13 cellular contexts compared by ENCODE assay signal in the genomic region with DNA sequence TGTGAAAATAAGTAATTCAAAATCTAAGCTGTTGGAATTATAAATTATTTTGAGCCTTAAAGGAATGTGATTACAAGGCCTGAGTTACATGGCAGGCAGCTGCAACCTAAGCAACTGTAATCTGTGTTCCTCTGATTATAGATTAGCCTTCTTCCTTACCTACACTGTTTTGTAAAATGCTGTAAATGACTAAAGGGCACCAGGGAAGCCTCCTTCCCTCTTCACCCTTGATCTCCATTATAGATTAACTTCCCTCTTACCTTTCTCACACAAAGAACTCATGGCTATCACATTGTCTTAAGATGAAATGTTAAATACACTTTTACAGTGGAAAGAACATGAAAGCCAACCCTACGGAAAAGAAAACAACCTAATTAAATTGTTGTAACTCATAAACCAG.
DNase-seq lines count a peak whose midpoint lies in the region; ATAC-seq and TF ChIP-seq lines count a peak whose summit lies in the region.
"Had no signal": no experiment of that assay in that cellular context is flagged by ENCODE, and none has a peak within 500 bp of the region (broad histone marks: within the 10 kb centered on the region; RNA-seq: fewer than 3 reads in every experiment).

No MANE protein-coding gene starts in this region.

- no peaks in the 10 kb centered on the region for H3K9me3 Mint-ChIP-seq in effector memory CD8-positive, alpha-beta T cell
- H3K9me3 Mint-ChIP-seq: CD8-positive, alpha-beta memory T cell had no signal

- peak overlapping the region; percentile 91 for H3K27ac ChIP-seq in neural cell (ENCODE audit: low read length)
- H3K27ac ChIP-seq: BLaER1 treated with 17β-estradiol and CSF1 and Interleukin-3, amounts not matched to agents 10 nM and 100 nM; GM23248 had no signal

- H3K9me3 ChIP-seq in neural cell (ENCODE audit: low read length), result no peaks in the 10 kb centered on the region
- H3K9me3 ChIP-seq: BLaER1 treated with 17β-estradiol and CSF1 and Interleukin-3, amounts not matched to agents 10 nM and 100 nM; Caco-2; HAP-1 had no signal

- H3K4me2 ChIP-seq in neural cell (ENCODE audit: low read length), result no peak overlapping the region
- H3K4me2 ChIP-seq: BLaER1 treated with 17β-estradiol and CSF1 and Interleukin-3, amounts not matched to agents 10 nM and 100 nM had no signal

- no peaks in the 10 kb centered on the region for H3K27me3 ChIP-seq in neural cell (ENCODE audit: insufficient read depth, low read depth, low read length)
- H3K27me3 ChIP-seq: BLaER1 treated with 17β-estradiol and CSF1 and Interleukin-3, amounts not matched to agents 10 nM and 100 nM had no signal

- no peaks in the 10 kb centered on the region for H4K20me1 ChIP-seq in neural cell (ENCODE audit: insufficient read depth)
- H4K20me1 ChIP-seq: BLaER1 treated with 17β-estradiol and CSF1 and Interleukin-3, amounts not matched to agents 10 nM and 100 nM had no signal

- H3K36me3 Mint-ChIP-seq in effector memory CD8-positive, alpha-beta T cell (ENCODE audit: insufficient read depth), result no peaks in the 10 kb centered on the region

- peaks cover 0 to 4% of the 10 kb centered on the region in 2 donors for H3K4me1 Mint-ChIP-seq in effector memory CD8-positive, alpha-beta T cell (ENCODE audit: low read depth in 2 of 2)
- H3K4me1 Mint-ChIP-seq: CD8-positive, alpha-beta memory T cell had no signal

- no peak overlapping the region for H3K4me3 Mint-ChIP-seq in effector memory CD8-positive, alpha-beta T cell
- H3K4me3 Mint-ChIP-seq: B cell; CD8-positive, alpha-beta memory T cell had no signal

- H3K9ac ChIP-seq in neural cell (ENCODE audit: low read length), result no peak overlapping the region
- H3K9ac ChIP-seq: BLaER1 treated with 17β-estradiol and CSF1 and Interleukin-3, amounts not matched to agents 10 nM and 100 nM; GM23248 had no signal

- peak; percentile 94 for ATAC-seq in left colon
- ATAC-seq in effector memory CD8-positive, alpha-beta T cell (replicated peaks), result no peak

- no peaks in the 10 kb centered on the region for H3F3A ChIP-seq in neural cell (ENCODE audit: insufficient read depth, low read length, poor library complexity, severe bottlenecking)

- H3K27me3 Mint-ChIP-seq in effector memory CD8-positive, alpha-beta T cell, result peaks cover 0 to 6% of the 10 kb centered on the region in 2 donors
- H3K27me3 Mint-ChIP-seq: B cell had no signal

- H2AFZ ChIP-seq in neural cell (ENCODE audit: low read depth, low read length), result no peak overlapping the region
- H2AFZ ChIP-seq: GM23248 had no signal

- no peaks in the 10 kb centered on the region for H3K79me2 ChIP-seq in neural cell (replicated peaks; ENCODE audit: insufficient read depth, low read length)

- no peak overlapping the region for H3K27ac Mint-ChIP-seq in effector memory CD8-positive, alpha-beta T cell
- H3K27ac Mint-ChIP-seq: B cell; CD8-positive, alpha-beta memory T cell had no signal

- no peak for TF ChIP-seq RAD21 in neural cell (conservative IDR thresholded peaks at IDR 0.05)

- no peak for TF ChIP-seq EP300 in neural cell (conservative IDR thresholded peaks at IDR 0.05; ENCODE audit: poor library complexity, severe bottlenecking)

- no peaks in the 10 kb centered on the region for H3K36me3 ChIP-seq in neural cell (ENCODE audit: insufficient read depth, low read length)
- H3K36me3 ChIP-seq: BLaER1 treated with 17β-estradiol and CSF1 and Interleukin-3, amounts not matched to agents 10 nM and 100 nM; HAP-1 had no signal

- intact Hi-C loops in left colon (cut with DNase I, micrococcal nuclease), result no loop called here

- DNase-seq in NCI-H82 (lab: John Stamatoyannopoulos, UW), result peak; percentile 32
- no peak for DNase-seq in NCI-H82 treated with DMSO at 0.1 percent for 48 hours (lab: John Stamatoyannopoulos, UW; ENCODE audit: unreplicated experiment)
- no peak for DNase-seq in left colon
- no peak for DNase-seq in effector memory CD8-positive, alpha-beta T cell
- DNase-seq in NCI-H1417 treated with DMSO at 0.1 percent for 48 hours (lab: John Stamatoyannopoulos, UW), result no peak
- no peak for DNase-seq in COLO829 (ENCODE audit: low spot score)
- DNase-seq: Caco-2; CD8-positive, alpha-beta memory T cell; GM23248 had no signal

- no peaks in the 10 kb centered on the region for H3K9me2 ChIP-seq in neural cell (ENCODE audit: insufficient read depth, low read length)

- TF ChIP-seq CTCF in neural cell (IDR thresholded peaks at IDR 0.05; ENCODE audit: poor library complexity, severe bottlenecking), result no peak

- H3K4me3 ChIP-seq in neural cell (ENCODE audit: low read length), result no peak overlapping the region
- H3K4me3 ChIP-seq: BLaER1 treated with 17β-estradiol and CSF1 and Interleukin-3, amounts not matched to agents 10 nM and 100 nM; GM23248; HAP-1 had no signal

TF ChIP-seq in neural cell, 6 proteins besides CTCF, POLR2A, EP300 and RAD21:
- no peak for TF ChIP-seq EZH2 (IDR thresholded peaks at IDR 0.05; ENCODE audit: borderline replicate concordance, insufficient read depth, low read length, poor library complexity, severe bottlenecking)
- no peak for TF ChIP-seq TAF1 (IDR thresholded peaks at IDR 0.05; ENCODE audit: low read depth)
- no peak for TF ChIP-seq POLR2AphosphoS5 (IDR thresholded peaks at IDR 0.05)
- no peak for TF ChIP-seq SMC3 (conservative IDR thresholded peaks at IDR 0.05; ENCODE audit: poor library complexity)
- TF ChIP-seq MXI1 (conservative IDR thresholded peaks at IDR 0.05; ENCODE audit: poor library complexity, severe bottlenecking), result no peak
- TF ChIP-seq, protein P1, sequence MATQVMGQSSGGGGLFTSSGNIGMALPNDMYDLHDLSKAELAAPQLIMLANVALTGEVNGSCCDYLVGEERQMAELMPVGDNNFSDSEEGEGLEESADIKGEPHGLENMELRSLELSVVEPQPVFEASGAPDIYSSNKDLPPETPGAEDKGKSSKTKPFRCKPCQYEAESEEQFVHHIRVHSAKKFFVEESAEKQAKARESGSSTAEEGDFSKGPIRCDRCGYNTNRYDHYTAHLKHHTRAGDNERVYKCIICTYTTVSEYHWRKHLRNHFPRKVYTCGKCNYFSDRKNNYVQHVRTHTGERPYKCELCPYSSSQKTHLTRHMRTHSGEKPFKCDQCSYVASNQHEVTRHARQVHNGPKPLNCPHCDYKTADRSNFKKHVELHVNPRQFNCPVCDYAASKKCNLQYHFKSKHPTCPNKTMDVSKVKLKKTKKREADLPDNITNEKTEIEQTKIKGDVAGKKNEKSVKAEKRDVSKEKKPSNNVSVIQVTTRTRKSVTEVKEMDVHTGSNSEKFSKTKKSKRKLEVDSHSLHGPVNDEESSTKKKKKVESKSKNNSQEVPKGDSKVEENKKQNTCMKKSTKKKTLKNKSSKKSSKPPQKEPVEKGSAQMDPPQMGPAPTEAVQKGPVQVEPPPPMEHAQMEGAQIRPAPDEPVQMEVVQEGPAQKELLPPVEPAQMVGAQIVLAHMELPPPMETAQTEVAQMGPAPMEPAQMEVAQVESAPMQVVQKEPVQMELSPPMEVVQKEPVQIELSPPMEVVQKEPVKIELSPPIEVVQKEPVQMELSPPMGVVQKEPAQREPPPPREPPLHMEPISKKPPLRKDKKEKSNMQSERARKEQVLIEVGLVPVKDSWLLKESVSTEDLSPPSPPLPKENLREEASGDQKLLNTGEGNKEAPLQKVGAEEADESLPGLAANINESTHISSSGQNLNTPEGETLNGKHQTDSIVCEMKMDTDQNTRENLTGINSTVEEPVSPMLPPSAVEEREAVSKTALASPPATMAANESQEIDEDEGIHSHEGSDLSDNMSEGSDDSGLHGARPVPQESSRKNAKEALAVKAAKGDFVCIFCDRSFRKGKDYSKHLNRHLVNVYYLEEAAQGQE (IDR thresholded peaks at IDR 0.05; ENCODE audit: borderline replicate concordance), result no peak
